ENCODE assay signal across 8 cellular contexts in the genomic region with DNA sequence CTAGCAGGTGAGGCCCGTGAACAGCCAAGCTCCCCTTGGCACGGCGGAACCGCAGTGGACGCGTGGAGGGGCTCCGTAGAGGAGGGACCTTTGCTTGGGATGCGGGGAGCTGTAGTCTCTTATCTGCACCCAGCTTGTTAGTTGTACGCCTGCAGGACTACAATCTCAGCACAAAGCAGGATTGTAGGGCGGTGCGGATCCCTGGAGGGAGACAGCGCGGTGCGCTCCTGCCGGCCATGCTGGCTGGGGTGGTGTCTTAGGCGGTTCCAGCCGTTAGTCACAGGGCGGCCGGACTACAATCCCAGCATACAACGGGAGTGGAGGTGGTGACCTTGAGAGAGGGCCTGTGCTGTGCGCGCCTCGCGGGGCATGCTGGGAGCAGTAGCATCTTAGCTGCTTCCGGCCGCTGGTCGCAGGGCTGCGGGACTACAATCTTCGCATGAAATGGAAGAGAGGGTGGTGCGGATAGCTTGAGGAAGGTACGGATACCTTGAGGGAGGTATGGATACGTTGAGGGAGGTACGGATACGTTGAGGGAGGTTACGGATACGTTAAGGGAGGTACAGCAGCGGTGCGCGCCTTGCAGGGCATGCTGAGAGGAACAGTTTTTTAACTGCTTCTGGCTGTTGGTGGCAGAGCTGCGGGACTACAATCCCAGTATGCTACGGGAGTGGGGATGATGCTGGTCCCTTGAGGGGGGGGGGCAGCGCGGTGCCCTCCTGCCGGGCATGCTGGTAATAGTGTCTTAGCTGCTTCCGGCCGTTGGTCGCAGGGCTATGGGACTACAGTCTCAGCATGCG.
DNase-seq lines count a peak whose midpoint lies in the region; ATAC-seq and TF ChIP-seq lines count a peak whose summit lies in the region.

No MANE protein-coding gene starts in this region.

- H3K4me3 ChIP-seq in astrocyte of the cerebellum (ENCODE audit: low read depth, low read length) (peak overlapping the region; percentile 61), rectal smooth muscle tissue (ENCODE audit: low read length) (peak overlapping the region; percentile 88), aorta (ENCODE audit: low read length in 2 of 2) (peak overlapping the region; percentile 56 to 80)

- ATAC-seq in GM18499 (IDR thresholded peaks at IDR 0.05; ENCODE audit: insufficient read depth, unreplicated experiment) (peak; percentile 78), HG02938 (IDR thresholded peaks at IDR 0.05; ENCODE audit: unreplicated experiment) (peak; percentile 92), aorta (ENCODE audit: low FRiP score) (peak; percentile 99)

- H3K9me3 ChIP-seq in aorta (ENCODE audit: control insufficient read depth, low read length): no peaks in the 10 kb centered on the region

- peak; percentile 13 for TF ChIP-seq CTCF in astrocyte of the cerebellum (IDR thresholded peaks at IDR 0.05; ENCODE audit: low read depth, low read length, missing control alignments)

- 0% methylated on average over 48 of the region's 48 CpGs for WGBS in aorta, 2 donors

- peak overlapping the region; percentile 87 for H3K9ac ChIP-seq in rectal smooth muscle tissue (ENCODE audit: low read length)

- H3K36me3 ChIP-seq in rectal smooth muscle tissue (ENCODE audit: control insufficient read depth, insufficient read depth, low read length): no peaks in the 10 kb centered on the region
- peaks cover 0 to 2% of the 10 kb centered on the region in 2 donors for H3K36me3 ChIP-seq in aorta (ENCODE audit: control insufficient read depth in 1 of 2, insufficient read depth in 2 of 2, low read length in 1 of 2)

- H3K27ac ChIP-seq in rectal smooth muscle tissue (ENCODE audit: low read depth, low read length) (peak overlapping the region; percentile 94), aorta (ENCODE audit: low read depth in 1 of 2, low read length in 2 of 2) (peak overlapping the region; percentile 42 to 47)

- in situ Hi-C loops in astrocyte of the cerebellum (cut with HindIII; ENCODE audit: low sequenced_read_pairs): no loop called here

- H3K27me3 ChIP-seq in rectal smooth muscle tissue (ENCODE audit: control insufficient read depth, insufficient read depth, low read length) (no peaks in the 10 kb centered on the region), aorta (ENCODE audit: control insufficient read depth in 1 of 2, insufficient read depth in 2 of 2, low read length in 1 of 2) (no peaks in the 10 kb centered on the region)

- intact Hi-C loops in aorta (cut with DNase I): no loop called here

- H3K4me1 ChIP-seq in rectal smooth muscle tissue (ENCODE audit: control insufficient read depth, insufficient read depth, low read length) (peaks cover 4% of the 10 kb centered on the region), aorta (ENCODE audit: control insufficient read depth in 1 of 2, insufficient read depth in 2 of 2, low read length in 2 of 2) (no peaks in the 10 kb centered on the region)

- DNase-seq in NCI-H187 (lab: John Stamatoyannopoulos, UW): peak; percentile 87 to 88
- peak; percentile 87 for DNase-seq in T-helper 22 cell (ENCODE audit: low read depth)
- peak; percentile 83 for DNase-seq in astrocyte of the cerebellum (ENCODE audit: low read depth)
- peak; percentile 90 for DNase-seq in hepatic stellate cell (ENCODE audit: low spot score)
- DNase-seq in aorta: peak; percentile 97

Comparison
In these comparisons a context has a peak if more than half of its experiments do, and no peak if none do; other contexts are left out.
1. Peak in every context shown above with its lines: DNase-seq, ATAC-seq, H3K4me3 ChIP-seq and H3K27ac ChIP-seq.